ENCODE assay signal across 8 cellular contexts in genomic region chr13:30796833-30797601, GRCh38.
DNase-seq lines count a peak whose midpoint lies in the region; ATAC-seq and TF ChIP-seq lines count a peak whose summit lies in the region.

No MANE protein-coding gene starts in this region.

- H3K4me3 Mint-ChIP-seq in MCF 10A (ENCODE audit: unreplicated experiment) (peak overlapping the region; percentile 10), nephron (no peak overlapping the region), osteocyte (ENCODE audit: unreplicated experiment) (no peak overlapping the region)

- BruUV-seq in MCF 10A (replicated peaks; lab: Mats Ljungman, UMichigan), result no TSS peak

- ATAC-seq in GM21576 (IDR thresholded peaks at IDR 0.05; ENCODE audit: unreplicated experiment) (no peak), HG02970 (IDR thresholded peaks at IDR 0.05; ENCODE audit: low FRiP score, unreplicated experiment) (no peak)

- intact Hi-C loops in MCF 10A (cut with micrococcal nuclease), result no loop called here

- TF ChIP-seq CTCF in MCF 10A (IDR thresholded peaks at IDR 0.05; ENCODE audit: unreplicated experiment) (no peak), nephron (IDR thresholded peaks at IDR 0.05; ENCODE audit: unreplicated experiment in 3 of 3) (no peak), osteocyte (IDR thresholded peaks at IDR 0.05) (no peak)

- H3K4me1 Mint-ChIP-seq in MCF 10A (ENCODE audit: insufficient read depth, unreplicated experiment) (peaks cover 22% of the 10 kb centered on the region), nephron (peaks cover 55% of the 10 kb centered on the region), osteocyte (ENCODE audit: unreplicated experiment) (peaks cover 42% of the 10 kb centered on the region)

- H3K27me3 Mint-ChIP-seq in MCF 10A (ENCODE audit: insufficient read depth, unreplicated experiment) (no peaks in the 10 kb centered on the region), nephron (ENCODE audit: low read depth) (peaks cover 5% of the 10 kb centered on the region), osteocyte (ENCODE audit: unreplicated experiment) (peaks cover 4% of the 10 kb centered on the region)

- H3K36me3 Mint-ChIP-seq in MCF 10A (ENCODE audit: insufficient read depth, unreplicated experiment) (no peaks in the 10 kb centered on the region), nephron (ENCODE audit: low read depth) (no peaks in the 10 kb centered on the region), osteocyte (ENCODE audit: unreplicated experiment) (no peaks in the 10 kb centered on the region)

- CTCF ChIA-PET in MCF 10A (lab: Yijun Ruan, JAX), result interaction anchor here (0.6 to 3.7 kb wide), 10 partner anchors 8 to 678 kb away, joined by 3 to 19 read pairs (median 4); no protein-coding TSS in a partner anchor

- no peaks in the 10 kb centered on the region for H3K9me3 Mint-ChIP-seq in MCF 10A (ENCODE audit: unreplicated experiment)
- H3K9me3 Mint-ChIP-seq in nephron, result no peaks in the 10 kb centered on the region
- H3K9me3 Mint-ChIP-seq in osteocyte (ENCODE audit: unreplicated experiment), result no peaks in the 10 kb centered on the region

- DNase-seq in DMS153 (lab: John Stamatoyannopoulos, UW), result peak; percentile 4
- peak; percentile 8 for DNase-seq in NCI-H1105 (lab: John Stamatoyannopoulos, UW)
- no peak for DNase-seq in MCF 10A (ENCODE audit: unreplicated experiment)
- DNase-seq in iPS-NIHi7 (ENCODE audit: extremely low spot score), result no peak
- DNase-seq in osteocyte (ENCODE audit: extremely low spot score, unreplicated experiment), result no peak

- POLR2A ChIA-PET in MCF 10A (lab: Yijun Ruan, JAX), result interaction anchor here (0.6 to 1.7 kb wide), 10 partner anchors 8 to 248 kb away, joined by 3 to 7 read pairs (median 4); partner anchors contain the start of gene USPL1

- H3K27ac Mint-ChIP-seq in MCF 10A (ENCODE audit: low read depth, unreplicated experiment) (no peak overlapping the region), nephron (peak overlapping the region in 2 of 3 experiments; percentile 37 to 60), osteocyte (ENCODE audit: unreplicated experiment) (no peak overlapping the region)

Comparison
In these comparisons a context has a peak if more than half of its experiments do, and no peak if none do; other contexts are left out.
1. DNase-seq: peak in DMS153 (single experiment) and NCI-H1105 (single experiment); none in MCF 10A (single experiment), iPS-NIHi7 (single experiment) and osteocyte (single experiment).
2. H3K27ac Mint-ChIP-seq: peak in nephron (2 of 3); none in MCF 10A (single experiment) and osteocyte (single experiment).